In the genomic region with DNA sequence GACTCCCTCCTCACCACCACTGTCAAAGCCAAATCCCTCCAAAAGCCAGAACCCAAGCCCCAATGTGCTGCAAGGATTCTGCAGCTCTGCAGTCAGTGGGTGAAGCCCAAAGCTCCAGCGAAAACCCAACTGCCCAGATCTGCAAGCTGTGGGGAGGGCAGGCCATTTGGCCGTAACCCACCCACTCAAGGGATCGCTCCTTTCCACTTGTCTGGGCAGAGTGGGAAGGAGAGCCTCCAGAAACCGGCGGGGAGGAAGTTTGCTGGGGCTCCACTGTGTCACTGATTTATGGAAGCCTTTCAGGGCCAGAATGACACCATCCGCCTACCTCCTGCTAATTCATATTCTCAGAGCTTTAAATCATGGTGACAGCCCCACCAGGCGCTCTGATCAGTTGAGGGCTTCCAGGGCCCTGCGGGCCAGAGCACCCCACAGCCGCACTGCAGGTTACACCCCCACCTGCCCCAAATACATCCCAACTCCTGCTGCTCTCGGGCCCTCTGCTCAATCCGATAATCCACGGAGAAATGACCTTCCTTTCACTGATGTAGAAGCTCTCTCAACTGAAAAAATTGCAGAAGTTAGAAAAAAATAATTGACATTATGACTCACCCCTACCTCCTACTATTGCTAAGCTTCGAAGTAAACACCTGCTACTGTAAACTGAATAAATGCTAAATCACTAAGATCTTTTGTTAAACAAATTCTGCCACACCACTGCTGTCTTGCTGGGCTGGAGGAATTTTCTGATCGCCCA, we compare ENCODE assay signal across 8 cellular contexts. TPM values are rescaled to one million over a fixed set of nuclear protein-coding genes. Genes with fewer than 3 reads are reported as not detected.
DNase-seq lines count a peak whose midpoint lies in the region; ATAC-seq and TF ChIP-seq lines count a peak whose summit lies in the region.

No MANE protein-coding gene starts in this region.

- intact Hi-C loops in body of pancreas (cut with DNase I): loop anchor here (10.0 kb wide), 1 partner anchor 546 kb away; no protein-coding TSS in a partner anchor
- intact Hi-C loops in posterior cingulate gyrus (cut with DNase I): no loop called here

- no peaks in the 10 kb centered on the region for H3K36me3 ChIP-seq in body of pancreas (replicated peaks in 1 of 2; ENCODE audit: insufficient read depth in 1 of 2, low read depth in 2 of 2)

- WGBS in body of pancreas, 2 donors: 58 to 60% methylated on average over 13 to 14 of the region's 14 CpGs

- H3K9me3 ChIP-seq in body of pancreas: no peaks in the 10 kb centered on the region

- H3K27ac ChIP-seq in body of pancreas: peak overlapping the region; percentile 71 to 91 (median 80)

- ATAC-seq in GM18517 (IDR thresholded peaks at IDR 0.05; ENCODE audit: unreplicated experiment) (peak; percentile 72), HG03439 (IDR thresholded peaks at IDR 0.05; ENCODE audit: unreplicated experiment) (peak; percentile 52), body of pancreas (peak; percentile 25), GM18873 (IDR thresholded peaks at IDR 0.05; ENCODE audit: low FRiP score, unreplicated experiment) (no peak)

- peak in 1 of 3 donors; percentile 9 for TF ChIP-seq POLR2A in body of pancreas (IDR thresholded peaks at IDR 0.05)

- DNase-seq in body of pancreas (peak in 2 of 4 donors; percentile 14 to 17), posterior cingulate gyrus (peak in 6 of 10 donors; percentile 51 to 90 (median 67)), NCI-H1092 treated with DMSO at 0.1 percent for 48 hours (lab: John Stamatoyannopoulos, UW) (no peak), NCI-H2196 (lab: John Stamatoyannopoulos, UW; ENCODE audit: unreplicated experiment) (no peak)
- no peak for DNase-seq in stimulated activated CD4-positive, alpha-beta T cell treated with anti-CD3 and anti-CD28 coated beads, Interleukin-2, amount 100 ng/mL, for 24 hours

- TF ChIP-seq CTCF in body of pancreas (IDR thresholded peaks at IDR 0.05): no peak

- H3K4me3 ChIP-seq in body of pancreas: no peak overlapping the region

- H3K27me3 ChIP-seq in body of pancreas: no peaks in the 10 kb centered on the region

- H3K4me1 ChIP-seq in body of pancreas: peaks cover 42% of the 10 kb centered on the region

RNA-seq across cellular contexts. Expression of a gene that starts 40.6 kb away (rescaled TPM):
- total RNA-seq in body of pancreas: 10 to 100 TPM; 12.5 to 69.0 TPM

Comparison
In these comparisons a context has a peak if more than half of its experiments do, and no peak if none do; other contexts are left out.
1. DNase-seq: peak in posterior cingulate gyrus (6 of 10); none in NCI-H1092 treated with DMSO at 0.1 percent for 48 hours (single experiment), NCI-H2196 (single experiment) and stimulated activated CD4-positive, alpha-beta T cell treated with anti-CD3 and anti-CD28 coated beads, Interleukin-2, amount 100 ng/mL, for 24 hours (0 of 2).